26 cellular contexts compared by ENCODE assay signal in genomic region chr10:2882628-2883027, GRCh38.
DNase-seq lines count a peak whose midpoint lies in the region; ATAC-seq and TF ChIP-seq lines count a peak whose summit lies in the region.
"Had no signal": no experiment of that assay in that cellular context is flagged by ENCODE, and none has a peak within 500 bp of the region (broad histone marks: within the 10 kb centered on the region; RNA-seq: fewer than 3 reads in every experiment).

No MANE protein-coding gene starts in this region.

- H3K27ac ChIP-seq in lower lobe of right lung, result no peak overlapping the region
- H3K27ac ChIP-seq: dorsolateral prefrontal cortex, skin epidermis had no signal

- peaks cover 3% of the 10 kb centered on the region for H3K27me3 ChIP-seq in lower lobe of right lung (ENCODE audit: low read depth)

- CTCF ChIA-PET in HEK293T (lab: Yijun Ruan, JAX), result interaction anchor here (0.6 kb wide), 1 partner anchor 139 kb away, joined by 4 read pairs; no protein-coding TSS in a partner anchor

- H3K4me3 Mint-ChIP-seq in memory B cell, result no peak overlapping the region
- H3K4me3 Mint-ChIP-seq: activated CD4-positive, alpha-beta memory T cell treated with anti-CD3 and anti-CD28 coated beads, Interleukin-2, amount 10 ng/mL, durations not matched to agents 7 days and 5 days; activated naive CD8-positive, alpha-beta T cell treated with anti-CD3 and anti-CD28 coated beads, Interleukin-2, amount 10 ng/mL, durations not matched to agents 7 days and 5 days; CD8-positive, alpha-beta memory T cell; GM23338 had no signal

- peaks cover 2% of the 10 kb centered on the region for H3K9me3 Mint-ChIP-seq in memory B cell
- H3K9me3 Mint-ChIP-seq: activated CD4-positive, alpha-beta memory T cell treated with anti-CD3 and anti-CD28 coated beads, Interleukin-2, amount 10 ng/mL, durations not matched to agents 7 days and 5 days; CD8-positive, alpha-beta memory T cell; GM23338 had no signal

- H3K4me3 ChIP-seq in lower lobe of right lung, result no peak overlapping the region
- H3K4me3 ChIP-seq: dorsolateral prefrontal cortex, GM23338, K562, skin epidermis had no signal

- no peaks in the 10 kb centered on the region for H3K36me3 ChIP-seq in lower lobe of right lung

- no peaks in the 10 kb centered on the region for H3K36me3 Mint-ChIP-seq in memory B cell
- H3K36me3 Mint-ChIP-seq: activated naive CD8-positive, alpha-beta T cell treated with anti-CD3 and anti-CD28 coated beads, Interleukin-2, amount 10 ng/mL, durations not matched to agents 7 days and 5 days; CD8-positive, alpha-beta memory T cell had no signal

- H3K27me3 Mint-ChIP-seq in memory B cell, result peaks cover 6% of the 10 kb centered on the region

- H3K4me1 Mint-ChIP-seq in memory B cell, result no peaks in the 10 kb centered on the region
- H3K4me1 Mint-ChIP-seq: activated CD4-positive, alpha-beta memory T cell treated with anti-CD3 and anti-CD28 coated beads, Interleukin-2, amount 10 ng/mL, durations not matched to agents 7 days and 5 days; activated naive CD8-positive, alpha-beta T cell treated with anti-CD3 and anti-CD28 coated beads, Interleukin-2, amount 10 ng/mL, durations not matched to agents 7 days and 5 days; CD8-positive, alpha-beta memory T cell; GM23338 had no signal

- no peaks in the 10 kb centered on the region for H3K4me1 ChIP-seq in lower lobe of right lung

- no peak for ATAC-seq in memory B cell (ENCODE audit: low read depth)
- ATAC-seq in HG02642 (IDR thresholded peaks at IDR 0.05; ENCODE audit: poor library complexity, unreplicated experiment), result no peak
- no peak for ATAC-seq in lower lobe of right lung
- ATAC-seq: GM23338, K562, PC-3 had no signal

- POLR2A ChIA-PET in HEK293T (lab: Yijun Ruan, JAX), result interaction anchor here (1.4 kb wide), 1 partner anchor 15 kb away, joined by 3 read pairs; no protein-coding TSS in a partner anchor

- no peak for TF ChIP-seq CTCF in lower lobe of right lung (IDR thresholded peaks at IDR 0.05)

- intact Hi-C loops in lower lobe of right lung (cut with DNase I), result no loop called here

- DNase-seq in D341Med (ENCODE audit: low spot score) (peak; percentile 56), HEK293T (ENCODE audit: extremely low spot score) (peak; percentile 59), NCI-H526 (lab: John Stamatoyannopoulos, UW) (peak; percentile 75 to 84), memory B cell (ENCODE audit: low spot score in 2 of 2) (no peak), HuH-7.5 (ENCODE audit: low spot score) (no peak), lower lobe of right lung (no peak)
- DNase-seq: activated CD4-positive, alpha-beta memory T cell treated with anti-CD3 and anti-CD28 coated beads, Interleukin-2, amount 10 ng/mL, durations not matched to agents 7 days and 5 days; activated CD4-positive, CD25-positive, alpha-beta regulatory T cell; activated naive CD8-positive, alpha-beta T cell treated with anti-CD3 and anti-CD28 coated beads, Interleukin-2, amount 10 ng/mL, durations not matched to agents 7 days and 5 days; CD8-positive, alpha-beta memory T cell; cerebellar nuclear complex; dorsolateral prefrontal cortex; GDM1; mesendoderm; NCI-H1092; NCI-H2107; NCI-H510A treated with DMSO at 0.1 percent for 48 hours; nucleus accumbens; PC-3; SHP77; SW 1271; trophoblast cell had no signal

- no peaks in the 10 kb centered on the region for H3K9me3 ChIP-seq in lower lobe of right lung

- H3K27ac Mint-ChIP-seq in memory B cell, result peak overlapping the region; percentile 38
- H3K27ac Mint-ChIP-seq: activated CD4-positive, alpha-beta memory T cell treated with anti-CD3 and anti-CD28 coated beads, Interleukin-2, amount 10 ng/mL, durations not matched to agents 7 days and 5 days; activated naive CD8-positive, alpha-beta T cell treated with anti-CD3 and anti-CD28 coated beads, Interleukin-2, amount 10 ng/mL, durations not matched to agents 7 days and 5 days; CD8-positive, alpha-beta memory T cell; GM23338 had no signal

TF ChIP-seq in HEK293T, 16 proteins besides CTCF, POLR2A, EP300 and RAD21:
- peak; percentile 96 for TF ChIP-seq PKNOX1 (IDR thresholded peaks at IDR 0.05)
- peak; percentile 97 for TF ChIP-seq CTBP1 (IDR thresholded peaks at IDR 0.05; ENCODE audit: borderline replicate concordance)
- no peak for TF ChIP-seq FOXM1 (IDR thresholded peaks at IDR 0.05; ENCODE audit: borderline replicate concordance)
- no peak for TF ChIP-seq TARDBP (IDR thresholded peaks at IDR 0.05)
- peak; percentile 86 for TF ChIP-seq ARNT (IDR thresholded peaks at IDR 0.05)
- TF ChIP-seq HDGF (IDR thresholded peaks at IDR 0.05; ENCODE audit: borderline replicate concordance), result no peak

Comparison
In these comparisons a context has a peak if more than half of its experiments do, and no peak if none do; other contexts are left out.
1. DNase-seq: peak in D341Med (single experiment), HEK293T (single experiment) and NCI-H526 (2 of 2); none in memory B cell (0 of 2), HuH-7.5 (single experiment) and lower lobe of right lung (single experiment).